ENCODE assay signal across 1 cellular context in genomic region chr7:100120518-100121085, GRCh38.
TF ChIP-seq lines count a peak whose summit lies in the region.

No MANE protein-coding gene starts in this region.

TF ChIP-seq in GM23338, 12 proteins besides CTCF, POLR2A, EP300 and RAD21 (continued from another document):
- TF ChIP-seq ETS1 (IDR thresholded peaks at IDR 0.05) (no peak), ZNF331 (CRISPR knock-in tag; IDR thresholded peaks at IDR 0.05; ENCODE audit: low read depth) (no peak), JUNB (IDR thresholded peaks at IDR 0.05; ENCODE audit: unreplicated experiment) (no peak), POLR2AphosphoS5 (IDR thresholded peaks at IDR 0.05; ENCODE audit: low read depth) (no peak), NANOG (IDR thresholded peaks at IDR 0.05; ENCODE audit: borderline replicate concordance) (no peak), CREB1 (CRISPR knock-in tag; IDR thresholded peaks at IDR 0.05; ENCODE audit: low read depth) (no peak), EZH2 (IDR thresholded peaks at IDR 0.05; ENCODE audit: low read depth, unreplicated experiment) (no peak), STAT1 (IDR thresholded peaks at IDR 0.05; ENCODE audit: unreplicated experiment) (no peak), EZH2phosphoT487 (IDR thresholded peaks at IDR 0.05; ENCODE audit: unreplicated experiment) (no peak), ZNF114 (CRISPR knock-in tag; IDR thresholded peaks at IDR 0.05) (no peak), REST (IDR thresholded peaks at IDR 0.05; ENCODE audit: unreplicated experiment) (no peak)
TF ChIP-seq in GM23338: peak in this region for 0.
